ENCODE assay signal across 8 cellular contexts in genomic region chr12:15911931-15912330, GRCh38. TPM values are rescaled to one million over a fixed set of nuclear protein-coding genes. Genes with fewer than 3 reads are reported as not detected.
DNase-seq lines count a peak whose midpoint lies in the region; ATAC-seq, FAIRE-seq and TF ChIP-seq lines count a peak whose summit lies in the region.
"Not testable (repeated sequence)": the region's sequence is repeated elsewhere in the genome, so short reads cannot be mapped to it uniquely, and the experiment has no call there.

No MANE protein-coding gene starts in this region.

- TSS peak; percentile 58 for BruUV-seq in Calu3 (replicated peaks; lab: Mats Ljungman, UMichigan)

- H3K36me3 ChIP-seq in bronchial epithelial cell (ENCODE audit: control insufficient read depth, insufficient read depth, low read length); prostate gland; upper lobe of right lung: not testable (repeated sequence)

- not testable (repeated sequence) for DNase-seq in Calu3; NB4 (ENCODE audit: low read depth); activated CD4-positive, alpha-beta memory T cell treated with anti-CD3 and anti-CD28 coated beads for 36 hours; bronchial epithelial cell (ENCODE audit: low read depth); foreskin fibroblast; memory B cell (ENCODE audit: low spot score in 2 of 2); prostate gland (ENCODE audit: low spot score); upper lobe of right lung

- not testable (repeated sequence) for H3K27me3 Mint-ChIP-seq in Calu3 (ENCODE audit: unreplicated experiment); activated CD4-positive, alpha-beta memory T cell treated with anti-CD3 and anti-CD28 coated beads for 36 hours; memory B cell

- intact Hi-C loops in Calu3 (cut with micrococcal nuclease; ENCODE audit: unreplicated experiment): loop anchor here (2.0 kb wide), 1 partner anchor 67 kb away; no protein-coding TSS in a partner anchor
- intact Hi-C loops in activated CD4-positive, alpha-beta memory T cell treated with anti-CD3 and anti-CD28 coated beads for 36 hours (cut with micrococcal nuclease): loop anchor here (1.0 kb wide), 1 partner anchor 30 kb away; the partner anchor contains the start of gene STRAP
- intact Hi-C loops in prostate gland (cut with DNase I); upper lobe of right lung (cut with DNase I): not testable (repeated sequence)

- H3K4me1 Mint-ChIP-seq in Calu3 (ENCODE audit: low read depth, unreplicated experiment); memory B cell: not testable (repeated sequence)
- peaks cover 16% of the 10 kb centered on the region for H3K4me1 Mint-ChIP-seq in activated CD4-positive, alpha-beta memory T cell treated with anti-CD3 and anti-CD28 coated beads for 36 hours (ENCODE audit: low read depth)

- not testable (repeated sequence) for TF ChIP-seq POLR2A in NB4 (IDR thresholded peaks at IDR 0.05; ENCODE audit: extremely low read depth, insufficient read length); prostate gland (IDR thresholded peaks at IDR 0.05)

- POLR2A ChIA-PET in activated CD4-positive, alpha-beta memory T cell treated with anti-CD3 and anti-CD28 coated beads for 36 hours (lab: Charles Lee): not testable (repeated sequence)

- H3K4me3 ChIP-seq in NB4 (ENCODE audit: low read depth, low read length) (peak overlapping the region; percentile 90), bronchial epithelial cell (ENCODE audit: low read depth, low read length) (peak overlapping the region; percentile 85), foreskin fibroblast (ENCODE audit: low read depth in 1 of 2, low read length in 2 of 2) (peak overlapping the region; percentile 80 to 81), prostate gland (peak overlapping the region; percentile 62 to 66), upper lobe of right lung (peak overlapping the region; percentile 81)

- H3K4me1 ChIP-seq in prostate gland (replicated peaks); upper lobe of right lung: not testable (repeated sequence)

- not testable (repeated sequence) for H3K9me3 Mint-ChIP-seq in Calu3 (ENCODE audit: low read depth, unreplicated experiment); activated CD4-positive, alpha-beta memory T cell treated with anti-CD3 and anti-CD28 coated beads for 36 hours; memory B cell

- TF ChIP-seq CTCF in Calu3 (IDR thresholded peaks at IDR 0.05; ENCODE audit: unreplicated experiment); NB4 (IDR thresholded peaks at IDR 0.05; ENCODE audit: low read depth, low read length); bronchial epithelial cell (IDR thresholded peaks at IDR 0.05; ENCODE audit: insufficient read depth, low read length, severe bottlenecking); foreskin fibroblast (IDR thresholded peaks at IDR 0.05; ENCODE audit: low read depth, low read length); prostate gland (IDR thresholded peaks at IDR 0.05); upper lobe of right lung (IDR thresholded peaks at IDR 0.05): not testable (repeated sequence)

- peak overlapping the region; percentile 72 for H3K27ac Mint-ChIP-seq in Calu3 (ENCODE audit: unreplicated experiment)
- peak overlapping the region; percentile 85 for H3K27ac Mint-ChIP-seq in activated CD4-positive, alpha-beta memory T cell treated with anti-CD3 and anti-CD28 coated beads for 36 hours
- H3K27ac Mint-ChIP-seq in memory B cell: peak overlapping the region; percentile 96

- H3K27ac ChIP-seq in prostate gland (peak overlapping the region; percentile 91), upper lobe of right lung (peak overlapping the region; percentile 95)

- FAIRE-seq in bronchial epithelial cell (lab: Jason Lieb, UNC): not testable (repeated sequence)

- H3K36me3 Mint-ChIP-seq in Calu3 (ENCODE audit: insufficient read depth, unreplicated experiment): peaks cover 14% of the 10 kb centered on the region
- H3K36me3 Mint-ChIP-seq in activated CD4-positive, alpha-beta memory T cell treated with anti-CD3 and anti-CD28 coated beads for 36 hours; memory B cell: not testable (repeated sequence)

- CTCF ChIA-PET in Calu3 (lab: Charles Lee): interaction anchor here (0.7 kb wide), 1 partner anchor 355 kb away, joined by 3 read pairs; no protein-coding TSS in a partner anchor
- CTCF ChIA-PET in activated CD4-positive, alpha-beta memory T cell treated with anti-CD3 and anti-CD28 coated beads for 36 hours (lab: Charles Lee): interaction anchor here (0.8 to 2.6 kb wide), 3 partner anchors 11 to 20 kb away, joined by 3 to 35 read pairs (median 11); no protein-coding TSS in a partner anchor

- not testable (repeated sequence) for H3K9me3 ChIP-seq in prostate gland, upper lobe of right lung

- H3K4me3 Mint-ChIP-seq in Calu3 (ENCODE audit: low read depth, unreplicated experiment) (peak overlapping the region; percentile 71), memory B cell (peak overlapping the region; percentile 94)
- H3K4me3 Mint-ChIP-seq in activated CD4-positive, alpha-beta memory T cell treated with anti-CD3 and anti-CD28 coated beads for 36 hours: peak overlapping the region; percentile 90

- ATAC-seq in memory B cell (ENCODE audit: low read depth); upper lobe of right lung: not testable (repeated sequence)

- not testable (repeated sequence) for H3K27me3 ChIP-seq in bronchial epithelial cell (ENCODE audit: control insufficient read depth, insufficient read depth, low read length); prostate gland (replicated peaks; ENCODE audit: insufficient read depth); upper lobe of right lung

- WGBS in prostate gland: 9% methylated on average over 5 of the region's 5 CpGs

RNA-seq across cellular contexts. Expression of gene DERA, which starts 0.8 kb away (rescaled TPM):
- total RNA-seq in Calu3 (2022): 29.8 and 31.0 TPM in 2 replicates
- 10 to 100 TPM; 28.4 to 29.0 TPM for total RNA-seq in activated CD4-positive, alpha-beta memory T cell treated with anti-CD3 and anti-CD28 coated beads for 36 hours
- total RNA-seq in bronchial epithelial cell: 58.4 and 83.3 TPM in 2 replicates
- total RNA-seq in prostate gland: 10 to 100 TPM; 33.0 to 33.7 TPM
- 36.6 TPM for total RNA-seq in upper lobe of right lung

RNA-seq across cellular contexts. Expression of gene STRAP, which starts 29.7 kb away (rescaled TPM):
- 119 and 124 TPM in 2 replicates for total RNA-seq in Calu3 (2022)
- total RNA-seq in activated CD4-positive, alpha-beta memory T cell treated with anti-CD3 and anti-CD28 coated beads for 36 hours: 100 to 1,000 TPM; 135 to 140 TPM
- total RNA-seq in bronchial epithelial cell: 82.4 and 90.8 TPM in 2 replicates
- 10 to 100 TPM; 58.4 to 74.2 TPM for total RNA-seq in prostate gland
- total RNA-seq in upper lobe of right lung: 68.3 TPM
